ENCODE assay signal across 13 cellular contexts in the genomic region with DNA sequence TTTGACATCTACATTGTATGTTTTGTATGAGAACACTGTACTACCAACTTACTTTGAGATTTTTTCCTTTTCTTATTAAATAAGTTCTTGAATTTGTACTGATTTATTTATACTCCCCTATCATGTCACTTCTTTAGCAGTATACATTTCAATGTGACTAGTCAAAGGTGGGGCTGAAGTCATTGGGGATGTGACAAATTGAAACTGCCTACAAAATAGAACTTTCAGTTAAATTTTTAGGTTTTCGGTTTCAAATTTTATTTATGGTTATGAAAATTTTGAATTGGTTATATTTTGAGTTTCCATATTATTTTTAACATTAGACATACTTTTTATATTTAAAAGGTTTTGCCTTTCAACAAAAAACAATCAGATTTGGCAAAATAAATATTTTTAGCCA.
DNase-seq lines count a peak whose midpoint lies in the region; ATAC-seq lines count a peak whose summit lies in the region.
"Had no signal": no experiment of that assay in that cellular context is flagged by ENCODE, and none has a peak within 500 bp of the region (broad histone marks: within the 10 kb centered on the region; RNA-seq: fewer than 3 reads in every experiment).

No MANE protein-coding gene starts in this region.

- no peaks in the 10 kb centered on the region for H3K9me3 Mint-ChIP-seq in activated naive CD4-positive, alpha-beta T cell treated with anti-CD3 and anti-CD28 coated beads for 36 hours
- H3K9me3 Mint-ChIP-seq: activated T-helper 2 cell treated with anti-CD3 and anti-CD28 coated beads, Interferon-gamma antibody, Interleukin-2, Interleukin-4, amounts not matched to agents 10 μg/mL and 5 μg/mL and 100 μg/mL, durations not matched to agents 14 hours and 24 hours and 36 hours; stimulated activated naive CD8-positive, alpha-beta T cell treated with anti-CD3 and anti-CD28 coated beads, Interleukin-15, Interleukin-2, amounts not matched to agents 100 ng/mL and 50 ng/mL, for 24 hours; T-helper 1 cell treated with Interleukin-12 subunit alpha and Interleukin-12 subunit beta and Interleukin-4 antibody, amounts not matched to agents 30 μg/mL and 1 μg/mL, for 36 hours had no signal

- no peaks in the 10 kb centered on the region for H3K27me3 Mint-ChIP-seq in activated naive CD4-positive, alpha-beta T cell treated with anti-CD3 and anti-CD28 coated beads for 36 hours (ENCODE audit: low read depth)
- H3K27me3 Mint-ChIP-seq: stimulated activated naive CD8-positive, alpha-beta T cell treated with anti-CD3 and anti-CD28 coated beads, Interleukin-15, Interleukin-2, amounts not matched to agents 100 ng/mL and 50 ng/mL, for 24 hours had no signal

- H3K4me1 Mint-ChIP-seq in activated naive CD4-positive, alpha-beta T cell treated with anti-CD3 and anti-CD28 coated beads for 36 hours (ENCODE audit: low read depth), result peaks cover 6% of the 10 kb centered on the region

- no peaks in the 10 kb centered on the region for H3K36me3 Mint-ChIP-seq in activated naive CD4-positive, alpha-beta T cell treated with anti-CD3 and anti-CD28 coated beads for 36 hours (ENCODE audit: low read depth)

- intact Hi-C loops in activated naive CD4-positive, alpha-beta T cell treated with anti-CD3 and anti-CD28 coated beads for 36 hours (cut with micrococcal nuclease), result loop anchor here (1.0 to 5.0 kb wide), 5 partner anchors 221 to 1935 kb away; a partner anchor contains a TSS

- no peak for DNase-seq in NOMO-1 (lab: John Stamatoyannopoulos, UW; ENCODE audit: unreplicated experiment in 2 of 2)
- no peak for DNase-seq in central memory CD4-positive, alpha-beta T cell
- no peak for DNase-seq in stimulated activated CD4-positive, alpha-beta T cell treated with anti-CD3 and anti-CD28 coated beads, Interleukin-15, amount 100 ng/mL, for 24 hours
- no peak for DNase-seq in activated naive CD4-positive, alpha-beta T cell treated with anti-CD3 and anti-CD28 coated beads for 36 hours
- DNase-seq: effector memory CD4-positive, alpha-beta T cell; gastrocnemius medialis had no signal

- no peak overlapping the region for H3K27ac Mint-ChIP-seq in activated naive CD4-positive, alpha-beta T cell treated with anti-CD3 and anti-CD28 coated beads for 36 hours
- H3K27ac Mint-ChIP-seq: activated T-helper 2 cell treated with anti-CD3 and anti-CD28 coated beads, Interferon-gamma antibody, Interleukin-2, Interleukin-4, amounts not matched to agents 10 μg/mL and 5 μg/mL and 100 μg/mL, durations not matched to agents 14 hours and 24 hours and 36 hours; stimulated activated naive CD8-positive, alpha-beta T cell treated with anti-CD3 and anti-CD28 coated beads, Interleukin-15, Interleukin-2, amounts not matched to agents 100 ng/mL and 50 ng/mL, for 24 hours; T-helper 1 cell treated with Interleukin-12 subunit alpha and Interleukin-12 subunit beta and Interleukin-4 antibody, amounts not matched to agents 30 μg/mL and 1 μg/mL, for 36 hours had no signal

- peak; percentile 67 for ATAC-seq in GM18511 (IDR thresholded peaks at IDR 0.05; ENCODE audit: unreplicated experiment)
- peak; percentile 55 for ATAC-seq in GM21360 (IDR thresholded peaks at IDR 0.05; ENCODE audit: unreplicated experiment)
- ATAC-seq in HG02884 (IDR thresholded peaks at IDR 0.05; ENCODE audit: unreplicated experiment), result peak; percentile 57
- ATAC-seq in HG03520 (IDR thresholded peaks at IDR 0.05; ENCODE audit: unreplicated experiment), result peak; percentile 39

- no peak overlapping the region for H3K4me3 Mint-ChIP-seq in activated naive CD4-positive, alpha-beta T cell treated with anti-CD3 and anti-CD28 coated beads for 36 hours
- H3K4me3 Mint-ChIP-seq: stimulated activated naive CD8-positive, alpha-beta T cell treated with anti-CD3 and anti-CD28 coated beads, Interleukin-15, Interleukin-2, amounts not matched to agents 100 ng/mL and 50 ng/mL, for 24 hours; T-helper 1 cell treated with Interleukin-12 subunit alpha and Interleukin-12 subunit beta and Interleukin-4 antibody, amounts not matched to agents 30 μg/mL and 1 μg/mL, for 36 hours had no signal

- CTCF ChIA-PET in activated naive CD4-positive, alpha-beta T cell treated with anti-CD3 and anti-CD28 coated beads for 36 hours (lab: Charles Lee), result interaction anchor here (0.7 kb wide), 2 partner anchors 76 to 478 kb away, joined by 3 to 4 read pairs; no protein-coding TSS in a partner anchor
